8 cellular contexts compared by ENCODE assay signal in genomic region chr11:68459886-68460740, GRCh38. TPM values are rescaled to one million over a fixed set of nuclear protein-coding genes. Genes with fewer than 3 reads are reported as not detected.
DNase-seq lines count a peak whose midpoint lies in the region; ATAC-seq and TF ChIP-seq lines count a peak whose summit lies in the region.

No MANE protein-coding gene starts in this region.

- no peaks in the 10 kb centered on the region for H3K27me3 ChIP-seq in BE2C

- no peaks in the 10 kb centered on the region for H3K9me3 ChIP-seq in BE2C

- ATAC-seq in GM19324 (IDR thresholded peaks at IDR 0.05; ENCODE audit: low FRiP score, unreplicated experiment) (peak; percentile 85), HG03457 (IDR thresholded peaks at IDR 0.05; ENCODE audit: unreplicated experiment) (peak; percentile 54)

- no peak for TF ChIP-seq CTCF in BE2C (IDR thresholded peaks at IDR 0.05; ENCODE audit: low read depth, low read length)

- peak overlapping the region; percentile 91 for H3K27ac ChIP-seq in cingulate gyrus (ENCODE audit: low read depth, low read length)

- H3K4me1 ChIP-seq in BE2C = no peaks in the 10 kb centered on the region; the same call in 1 of the 2 replicates

- H3K36me3 ChIP-seq in BE2C = peaks cover 8% of the 10 kb centered on the region

- DNase-seq in BE2C (peak; percentile 99), NCI-H524 (lab: John Stamatoyannopoulos, UW) (peak; percentile 98 to 99), kidney tubule cell (ENCODE audit: low spot score) (peak; percentile 98)
- peak; percentile 94 to 97 for DNase-seq in activated CD4-positive, alpha-beta T cell treated with anti-CD3 and anti-CD28 coated beads for 4 hours
- peak; percentile 93 to 94 for DNase-seq in stimulated activated CD4-positive, alpha-beta T cell treated with anti-CD3 and anti-CD28 coated beads, Interleukin-15, amount 100 ng/mL, for 48 hours (ENCODE audit: low read depth in 2 of 2)

- peak overlapping the region; percentile 93 for H3K4me3 ChIP-seq in BE2C (ENCODE audit: low read depth, low read length)

RNA-seq across cellular contexts. Expression of gene PPP6R3, which starts 0.4 kb away (rescaled TPM):
- polyA plus RNA-seq in BE2C (2012; ENCODE audit: insufficient read depth, insufficient read length, low read depth) = 107 TPM

Comparison
In these comparisons a context has a peak if more than half of its experiments do, and no peak if none do; other contexts are left out.
1. Peak in every context shown above with its lines: DNase-seq, ATAC-seq, H3K4me3 ChIP-seq and H3K27ac ChIP-seq.